Comparison of ENCODE assay signal across 1 cellular context in the genomic region with DNA sequence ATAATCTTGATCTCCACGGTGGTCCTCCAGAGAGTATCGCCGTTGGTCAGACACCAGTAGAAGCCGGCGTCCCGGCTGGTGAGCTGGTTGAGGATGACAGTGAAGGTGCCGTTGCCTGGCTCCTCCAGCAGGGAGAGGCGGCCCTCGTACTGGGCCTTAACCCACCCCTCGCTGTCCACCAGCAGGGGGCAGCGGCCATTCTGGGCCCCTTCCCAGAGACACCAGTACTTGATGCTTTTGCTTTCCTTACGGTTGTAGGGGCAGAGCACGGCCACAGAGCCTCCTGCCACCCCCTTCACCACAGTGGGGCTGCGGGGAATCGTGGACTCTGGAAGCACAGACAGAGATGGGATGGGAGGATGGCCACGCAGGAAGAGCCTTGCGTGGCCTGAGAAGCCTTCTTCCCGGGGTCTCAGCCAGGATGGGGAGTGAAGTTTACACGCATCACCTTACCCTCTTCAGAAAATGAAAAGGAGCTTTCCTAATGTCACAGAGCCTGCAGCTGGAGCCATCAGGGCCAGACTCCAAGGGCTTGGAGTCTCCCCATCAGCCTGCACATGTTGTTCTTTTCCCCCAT.
TF ChIP-seq lines count a peak whose summit lies in the region.

No MANE protein-coding gene starts in this region.

TF ChIP-seq in HepG2, 621 proteins besides CTCF, POLR2A, EP300 and RAD21 (continued from another document and continues in another):
- TF ChIP-seq ZNF296 (CRISPR knock-in tag; conservative IDR thresholded peaks at IDR 0.05) (no peak), AKAP8 (CRISPR knock-in tag; IDR thresholded peaks at IDR 0.05) (no peak), REL (CRISPR knock-in tag; conservative IDR thresholded peaks at IDR 0.05) (no peak), SNRNP70 (IDR thresholded peaks at IDR 0.05; ENCODE audit: low read depth, low read length) (no peak), ZNF160 (CRISPR knock-in tag; IDR thresholded peaks at IDR 0.05) (no peak), AHR (CRISPR knock-in tag; IDR thresholded peaks at IDR 0.05) (no peak), ZNF260 (CRISPR knock-in tag; IDR thresholded peaks at IDR 0.05; ENCODE audit: borderline replicate concordance, low read depth) (no peak), KAT7 (CRISPR knock-in tag; IDR thresholded peaks at IDR 0.05; ENCODE audit: borderline replicate concordance) (no peak), NCOA5 (CRISPR knock-in tag; IDR thresholded peaks at IDR 0.05) (no peak), ZNF354B (CRISPR knock-in tag; IDR thresholded peaks at IDR 0.05) (no peak), ZNF878 (CRISPR knock-in tag; IDR thresholded peaks at IDR 0.05) (no peak), MAFF (IDR thresholded peaks at IDR 0.05; ENCODE audit: low read depth, low read length) (no peak), ZNF615 (CRISPR knock-in tag; IDR thresholded peaks at IDR 0.05; ENCODE audit: borderline replicate concordance) (no peak), NR2C2 (CRISPR knock-in tag; IDR thresholded peaks at IDR 0.05; ENCODE audit: borderline replicate concordance) (no peak), ZNF253 (CRISPR knock-in tag; IDR thresholded peaks at IDR 0.05; ENCODE audit: borderline replicate concordance) (no peak), FIP1L1 (IDR thresholded peaks at IDR 0.05; ENCODE audit: borderline replicate concordance, insufficient read depth, low read depth, low read length) (no peak), ARNT2 (CRISPR knock-in tag; IDR thresholded peaks at IDR 0.05; ENCODE audit: low read depth) (no peak), GABPB1 (CRISPR knock-in tag; IDR thresholded peaks at IDR 0.05) (0 out of 2 replicates have a peak, but pooled peaks have one; percentile 21), ZNF256 (CRISPR knock-in tag; conservative IDR thresholded peaks at IDR 0.05) (no peak), NFIC (IDR thresholded peaks at IDR 0.05; ENCODE audit: low read length) (no peak), ZNF558 (CRISPR knock-in tag; IDR thresholded peaks at IDR 0.05; ENCODE audit: borderline replicate concordance) (no peak), SMAD3 (CRISPR knock-in tag; IDR thresholded peaks at IDR 0.05) (peak; percentile 57; the same call in 1 of the 2 replicates), EEA1 (CRISPR knock-in tag; IDR thresholded peaks at IDR 0.05; ENCODE audit: borderline replicate concordance) (no peak), GFI1 (CRISPR knock-in tag; IDR thresholded peaks at IDR 0.05; ENCODE audit: borderline replicate concordance) (no peak), SP1 (IDR thresholded peaks at IDR 0.05) (no peak), SP1 (CRISPR knock-in tag; IDR thresholded peaks at IDR 0.05) (peak; percentile 56), ZNF781 (CRISPR knock-in tag; IDR thresholded peaks at IDR 0.05; ENCODE audit: borderline replicate concordance, not compliant biosample characterization) (no peak), HOXD1 (CRISPR knock-in tag; IDR thresholded peaks at IDR 0.05) (no peak), HMG20A (CRISPR knock-in tag; IDR thresholded peaks at IDR 0.05; ENCODE audit: borderline replicate concordance) (no peak), ZNF282 (IDR thresholded peaks at IDR 0.05; ENCODE audit: partially characterized antibody) (no peak), ZNF3 (CRISPR knock-in tag; IDR thresholded peaks at IDR 0.05) (no peak), U2AF2 (IDR thresholded peaks at IDR 0.05; ENCODE audit: low read depth, low read length) (no peak), NFE2 (CRISPR knock-in tag; IDR thresholded peaks at IDR 0.05) (no peak), SCMH1 (CRISPR knock-in tag; IDR thresholded peaks at IDR 0.05; ENCODE audit: borderline replicate concordance) (no peak), MAFG (CRISPR knock-in tag; IDR thresholded peaks at IDR 0.05) (no peak), NAIF1 (CRISPR knock-in tag; IDR thresholded peaks at IDR 0.05; ENCODE audit: borderline replicate concordance) (no peak), ZBTB3 (CRISPR knock-in tag; IDR thresholded peaks at IDR 0.05; ENCODE audit: borderline replicate concordance, low read depth) (no peak), ZNF24 (IDR thresholded peaks at IDR 0.05) (no peak)
- TF ChIP-seq, protein P1, sequence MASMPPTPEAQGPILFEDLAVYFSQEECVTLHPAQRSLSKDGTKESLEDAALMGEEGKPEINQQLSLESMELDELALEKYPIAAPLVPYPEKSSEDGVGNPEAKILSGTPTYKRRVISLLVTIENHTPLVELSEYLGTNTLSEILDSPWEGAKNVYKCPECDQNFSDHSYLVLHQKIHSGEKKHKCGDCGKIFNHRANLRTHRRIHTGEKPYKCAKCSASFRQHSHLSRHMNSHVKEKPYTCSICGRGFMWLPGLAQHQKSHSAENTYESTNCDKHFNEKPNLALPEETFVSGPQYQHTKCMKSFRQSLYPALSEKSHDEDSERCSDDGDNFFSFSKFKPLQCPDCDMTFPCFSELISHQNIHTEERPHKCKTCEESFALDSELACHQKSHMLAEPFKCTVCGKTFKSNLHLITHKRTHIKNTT (CRISPR knock-in tag; IDR thresholded peaks at IDR 0.05) = no peak
- TF ChIP-seq, protein P2, sequence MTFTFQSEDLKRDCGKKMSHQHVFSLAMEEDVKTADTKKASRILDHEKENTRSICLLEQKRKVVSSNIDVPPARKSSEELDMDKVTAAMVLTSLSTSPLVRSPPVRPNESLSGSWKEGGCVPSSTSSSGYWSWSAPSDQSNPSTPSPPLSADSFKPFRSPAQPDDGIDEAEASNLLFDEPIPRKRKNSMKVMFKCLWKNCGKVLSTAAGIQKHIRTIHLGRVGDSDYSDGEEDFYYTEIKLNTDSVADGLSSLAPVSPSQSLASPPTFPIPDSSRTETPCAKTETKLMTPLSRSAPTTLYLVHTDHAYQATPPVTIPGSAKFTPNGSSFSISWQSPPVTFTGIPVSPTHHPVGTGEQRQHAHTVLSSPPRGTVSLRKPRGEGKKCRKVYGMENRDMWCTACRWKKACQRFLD (CRISPR knock-in tag; IDR thresholded peaks at IDR 0.05; ENCODE audit: borderline replicate concordance) = no peak
- TF ChIP-seq, protein P3, sequence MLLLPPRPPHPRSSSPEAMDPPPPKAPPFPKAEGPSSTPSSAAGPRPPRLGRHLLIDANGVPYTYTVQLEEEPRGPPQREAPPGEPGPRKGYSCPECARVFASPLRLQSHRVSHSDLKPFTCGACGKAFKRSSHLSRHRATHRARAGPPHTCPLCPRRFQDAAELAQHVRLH (CRISPR knock-in tag; IDR thresholded peaks at IDR 0.05; ENCODE audit: borderline replicate concordance, low read depth) = peak; percentile 70; the same call in 1 of the 2 replicates
- TF ChIP-seq, protein P4, sequence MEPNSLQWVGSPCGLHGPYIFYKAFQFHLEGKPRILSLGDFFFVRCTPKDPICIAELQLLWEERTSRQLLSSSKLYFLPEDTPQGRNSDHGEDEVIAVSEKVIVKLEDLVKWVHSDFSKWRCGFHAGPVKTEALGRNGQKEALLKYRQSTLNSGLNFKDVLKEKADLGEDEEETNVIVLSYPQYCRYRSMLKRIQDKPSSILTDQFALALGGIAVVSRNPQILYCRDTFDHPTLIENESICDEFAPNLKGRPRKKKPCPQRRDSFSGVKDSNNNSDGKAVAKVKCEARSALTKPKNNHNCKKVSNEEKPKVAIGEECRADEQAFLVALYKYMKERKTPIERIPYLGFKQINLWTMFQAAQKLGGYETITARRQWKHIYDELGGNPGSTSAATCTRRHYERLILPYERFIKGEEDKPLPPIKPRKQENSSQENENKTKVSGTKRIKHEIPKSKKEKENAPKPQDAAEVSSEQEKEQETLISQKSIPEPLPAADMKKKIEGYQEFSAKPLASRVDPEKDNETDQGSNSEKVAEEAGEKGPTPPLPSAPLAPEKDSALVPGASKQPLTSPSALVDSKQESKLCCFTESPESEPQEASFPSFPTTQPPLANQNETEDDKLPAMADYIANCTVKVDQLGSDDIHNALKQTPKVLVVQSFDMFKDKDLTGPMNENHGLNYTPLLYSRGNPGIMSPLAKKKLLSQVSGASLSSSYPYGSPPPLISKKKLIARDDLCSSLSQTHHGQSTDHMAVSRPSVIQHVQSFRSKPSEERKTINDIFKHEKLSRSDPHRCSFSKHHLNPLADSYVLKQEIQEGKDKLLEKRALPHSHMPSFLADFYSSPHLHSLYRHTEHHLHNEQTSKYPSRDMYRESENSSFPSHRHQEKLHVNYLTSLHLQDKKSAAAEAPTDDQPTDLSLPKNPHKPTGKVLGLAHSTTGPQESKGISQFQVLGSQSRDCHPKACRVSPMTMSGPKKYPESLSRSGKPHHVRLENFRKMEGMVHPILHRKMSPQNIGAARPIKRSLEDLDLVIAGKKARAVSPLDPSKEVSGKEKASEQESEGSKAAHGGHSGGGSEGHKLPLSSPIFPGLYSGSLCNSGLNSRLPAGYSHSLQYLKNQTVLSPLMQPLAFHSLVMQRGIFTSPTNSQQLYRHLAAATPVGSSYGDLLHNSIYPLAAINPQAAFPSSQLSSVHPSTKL (CRISPR knock-in tag; IDR thresholded peaks at IDR 0.05) = no peak
- TF ChIP-seq, protein P5, sequence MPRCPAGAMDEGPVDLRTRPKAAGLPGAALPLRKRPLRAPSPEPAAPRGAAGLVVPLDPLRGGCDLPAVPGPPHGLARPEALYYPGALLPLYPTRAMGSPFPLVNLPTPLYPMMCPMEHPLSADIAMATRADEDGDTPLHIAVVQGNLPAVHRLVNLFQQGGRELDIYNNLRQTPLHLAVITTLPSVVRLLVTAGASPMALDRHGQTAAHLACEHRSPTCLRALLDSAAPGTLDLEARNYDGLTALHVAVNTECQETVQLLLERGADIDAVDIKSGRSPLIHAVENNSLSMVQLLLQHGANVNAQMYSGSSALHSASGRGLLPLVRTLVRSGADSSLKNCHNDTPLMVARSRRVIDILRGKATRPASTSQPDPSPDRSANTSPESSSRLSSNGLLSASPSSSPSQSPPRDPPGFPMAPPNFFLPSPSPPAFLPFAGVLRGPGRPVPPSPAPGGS (CRISPR knock-in tag; IDR thresholded peaks at IDR 0.05) = no peak
- TF ChIP-seq, protein P6, sequence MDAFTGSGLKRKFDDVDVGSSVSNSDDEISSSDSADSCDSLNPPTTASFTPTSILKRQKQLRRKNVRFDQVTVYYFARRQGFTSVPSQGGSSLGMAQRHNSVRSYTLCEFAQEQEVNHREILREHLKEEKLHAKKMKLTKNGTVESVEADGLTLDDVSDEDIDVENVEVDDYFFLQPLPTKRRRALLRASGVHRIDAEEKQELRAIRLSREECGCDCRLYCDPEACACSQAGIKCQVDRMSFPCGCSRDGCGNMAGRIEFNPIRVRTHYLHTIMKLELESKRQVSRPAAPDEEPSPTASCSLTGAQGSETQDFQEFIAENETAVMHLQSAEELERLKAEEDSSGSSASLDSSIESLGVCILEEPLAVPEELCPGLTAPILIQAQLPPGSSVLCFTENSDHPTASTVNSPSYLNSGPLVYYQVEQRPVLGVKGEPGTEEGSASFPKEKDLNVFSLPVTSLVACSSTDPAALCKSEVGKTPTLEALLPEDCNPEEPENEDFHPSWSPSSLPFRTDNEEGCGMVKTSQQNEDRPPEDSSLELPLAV (CRISPR knock-in tag; conservative IDR thresholded peaks at IDR 0.05; ENCODE audit: low read depth) = no peak
- TF ChIP-seq, protein P7, sequence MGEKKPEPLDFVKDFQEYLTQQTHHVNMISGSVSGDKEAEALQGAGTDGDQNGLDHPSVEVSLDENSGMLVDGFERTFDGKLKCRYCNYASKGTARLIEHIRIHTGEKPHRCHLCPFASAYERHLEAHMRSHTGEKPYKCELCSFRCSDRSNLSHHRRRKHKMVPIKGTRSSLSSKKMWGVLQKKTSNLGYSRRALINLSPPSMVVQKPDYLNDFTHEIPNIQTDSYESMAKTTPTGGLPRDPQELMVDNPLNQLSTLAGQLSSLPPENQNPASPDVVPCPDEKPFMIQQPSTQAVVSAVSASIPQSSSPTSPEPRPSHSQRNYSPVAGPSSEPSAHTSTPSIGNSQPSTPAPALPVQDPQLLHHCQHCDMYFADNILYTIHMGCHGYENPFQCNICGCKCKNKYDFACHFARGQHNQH (CRISPR knock-in tag; IDR thresholded peaks at IDR 0.05) = 0 out of 2 replicates have a peak, but pooled peaks have one; percentile 23
- TF ChIP-seq, protein P8, sequence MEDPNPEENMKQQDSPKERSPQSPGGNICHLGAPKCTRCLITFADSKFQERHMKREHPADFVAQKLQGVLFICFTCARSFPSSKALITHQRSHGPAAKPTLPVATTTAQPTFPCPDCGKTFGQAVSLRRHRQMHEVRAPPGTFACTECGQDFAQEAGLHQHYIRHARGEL (CRISPR knock-in tag; IDR thresholded peaks at IDR 0.05) = no peak
- TF ChIP-seq, protein P9, sequence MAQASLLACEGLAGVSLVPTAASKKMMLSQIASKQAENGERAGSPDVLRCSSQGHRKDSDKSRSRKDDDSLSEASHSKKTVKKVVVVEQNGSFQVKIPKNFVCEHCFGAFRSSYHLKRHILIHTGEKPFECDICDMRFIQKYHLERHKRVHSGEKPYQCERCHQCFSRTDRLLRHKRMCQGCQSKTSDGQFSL (CRISPR knock-in tag; IDR thresholded peaks at IDR 0.05) = no peak
